Comparison of ENCODE assay signal across 21 cellular contexts in the genomic region with DNA sequence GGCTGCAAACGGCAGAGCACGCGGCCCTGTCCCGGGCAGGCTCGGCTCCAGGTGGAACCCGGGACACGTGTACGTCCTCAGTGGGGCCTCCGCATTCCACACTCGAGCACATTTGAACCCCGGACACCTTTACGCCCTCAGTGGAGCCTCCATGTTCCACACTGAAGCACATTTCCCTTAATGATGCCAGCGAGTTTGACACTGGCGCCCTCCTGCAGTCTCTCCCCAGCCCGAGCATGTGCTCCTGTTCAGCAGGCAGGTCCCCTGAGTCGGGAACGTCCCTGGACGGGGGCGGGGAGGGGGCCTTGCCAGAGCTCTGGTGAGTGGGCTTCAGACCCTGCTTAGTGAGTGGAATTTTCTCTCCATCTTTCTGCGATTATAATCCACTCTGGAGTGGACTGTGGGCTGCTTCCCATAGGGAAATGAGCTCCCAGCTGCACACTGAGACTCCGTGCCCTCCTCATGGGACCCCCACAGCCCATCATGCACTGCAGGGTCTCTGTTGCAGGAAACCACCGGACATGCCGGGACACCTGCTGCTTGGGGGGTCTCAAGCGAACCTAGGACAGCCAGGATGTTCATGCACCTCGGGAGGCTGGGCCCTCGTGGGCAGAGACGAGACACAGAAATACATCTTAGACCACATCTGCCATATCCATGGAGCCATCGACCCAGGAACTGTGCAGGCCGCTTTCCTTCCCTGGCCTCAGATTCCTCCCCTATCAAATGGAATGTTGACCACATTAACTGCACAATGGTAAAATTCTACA.
"Had no signal": no experiment of that assay in that cellular context is flagged by ENCODE, and none has a peak within 500 bp of the region (broad histone marks: within the 10 kb centered on the region; RNA-seq: fewer than 3 reads in every experiment).

No MANE protein-coding gene starts in this region.

- H3K4me1 Mint-ChIP-seq: activated naive CD4-positive, alpha-beta T cell treated with anti-CD3 and anti-CD28 coated beads, Interleukin-2, amount 50 U/mL, for 24 hours had no signal

- H3K27ac ChIP-seq: gastrocnemius medialis, left ventricle myocardium inferior, spleen, thyroid gland, upper lobe of right lung had no signal

- H3K36me3 Mint-ChIP-seq: activated naive CD4-positive, alpha-beta T cell treated with anti-CD3 and anti-CD28 coated beads, Interleukin-2, amount 50 U/mL, for 24 hours; brain had no signal

- H3K4me1 ChIP-seq: gastrocnemius medialis, left ventricle myocardium inferior, spleen, upper lobe of right lung had no signal

- H3K27ac Mint-ChIP-seq: activated naive CD4-positive, alpha-beta T cell treated with anti-CD3 and anti-CD28 coated beads, Interleukin-2, amount 50 U/mL, for 24 hours had no signal

- H3K4me3 Mint-ChIP-seq: activated naive CD4-positive, alpha-beta T cell treated with anti-CD3 and anti-CD28 coated beads, Interleukin-2, amount 50 U/mL, for 24 hours; brain had no signal

- DNase-seq: activated CD4-positive, alpha-beta T cell treated with anti-CD3 and anti-CD28 coated beads for 4 hours; activated CD4-positive, alpha-beta T cell treated with anti-CD3 and anti-CD28 coated beads, Interleukin-2, amount 50 U/mL, for 48 hours; activated CD4-positive, CD25-positive, alpha-beta regulatory T cell; activated gamma-delta T cell treated with Interleukin-2 at 50 U/mL for 16 hours; anterior cingulate cortex; dermis blood vessel endothelial cell; effector CD8-positive, alpha-beta T cell; gastrocnemius medialis; hypothalamus; left ventricle myocardium inferior; mammary epithelial cell; nephron progenitor cell; occipital lobe; retina; spleen; stimulated activated CD4-positive, alpha-beta T cell treated with anti-CD3 and anti-CD28 coated beads, Interleukin-4, amount 100 ng/mL, for 24 hours; stimulated activated naive CD8-positive, alpha-beta T cell treated with anti-CD3 and anti-CD28 coated beads, Interleukin-15, Interleukin-2, amounts not matched to agents 100 U/mL and 50 U/mL, for 24 hours; thyroid gland; upper lobe of right lung had no signal

- H3K9me3 Mint-ChIP-seq: activated naive CD4-positive, alpha-beta T cell treated with anti-CD3 and anti-CD28 coated beads, Interleukin-2, amount 50 U/mL, for 24 hours had no signal

- H3K27me3 ChIP-seq: thyroid gland had no signal

- H3K9me3 ChIP-seq: gastrocnemius medialis, left ventricle myocardium inferior, spleen, thyroid gland, upper lobe of right lung had no signal

- H3K36me3 ChIP-seq: gastrocnemius medialis, left ventricle myocardium inferior, spleen, thyroid gland, upper lobe of right lung had no signal

- H3K4me3 ChIP-seq: gastrocnemius medialis, left ventricle myocardium inferior, spleen, thyroid gland, upper lobe of right lung had no signal
